ENCODE assay signal across 27 cellular contexts in the genomic region with DNA sequence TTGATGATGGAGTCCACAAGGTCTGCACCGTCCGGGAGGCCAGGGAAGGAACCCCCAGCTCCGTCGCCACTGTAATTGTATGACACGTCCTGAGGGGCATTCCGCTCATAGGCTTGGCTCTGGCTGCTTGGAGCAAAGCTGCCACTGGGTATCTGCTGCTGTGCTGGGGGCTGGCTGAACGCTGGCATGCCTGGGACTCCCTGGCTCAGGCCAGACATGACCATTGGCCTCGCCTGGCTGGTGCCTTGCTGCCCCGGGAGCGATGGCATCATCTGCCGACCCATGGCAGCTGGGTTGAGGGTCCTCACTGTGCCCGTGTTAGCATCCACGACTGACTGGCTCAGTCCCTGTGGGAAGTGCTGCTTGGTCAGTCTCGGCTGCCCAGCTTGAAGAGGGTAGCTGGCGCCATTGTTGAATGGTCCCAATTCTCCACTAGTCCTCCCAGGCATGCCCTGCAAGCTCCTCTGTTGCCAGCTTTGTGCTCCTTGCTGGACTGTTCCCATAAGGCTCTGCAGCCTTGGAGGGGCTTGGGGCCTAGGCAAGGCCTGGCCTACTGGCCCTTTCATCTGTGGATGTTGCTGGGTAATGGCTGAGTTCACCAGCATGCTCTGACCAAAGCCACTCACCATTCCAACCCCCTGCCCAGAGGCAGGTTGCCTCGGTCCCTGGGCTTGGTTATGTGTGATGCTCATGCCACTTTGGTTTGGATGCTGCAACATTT.
"Had no signal": no experiment of that assay in that cellular context is flagged by ENCODE, and none has a peak within 500 bp of the region (broad histone marks: within the 10 kb centered on the region; RNA-seq: fewer than 3 reads in every experiment).

No MANE protein-coding gene starts in this region.

- H3K9ac ChIP-seq: parathyroid adenoma had no signal

- H3K27ac ChIP-seq: coronary artery, dorsolateral prefrontal cortex, lower lobe of right lung, parathyroid adenoma, psoas muscle, right atrium auricular region, skin epidermis, transverse colon, uterus had no signal

- H3K79me2 ChIP-seq: parathyroid adenoma had no signal

- H3K9me3 ChIP-seq: lower lobe of right lung, psoas muscle, right atrium auricular region, transverse colon, uterus had no signal

- H3K36me3 ChIP-seq: transverse colon, uterus had no signal

- H3K4me3 ChIP-seq: coronary artery, dorsolateral prefrontal cortex, lower lobe of right lung, psoas muscle, right atrium auricular region, skin epidermis, transverse colon, uterus had no signal

- H2AFZ ChIP-seq: parathyroid adenoma had no signal

- ATAC-seq: activated T-cell treated with anti-CD3 and anti-CD28 coated beads, Interleukin-2, amount 50 U/mL, for 72 hours; naive thymus-derived CD8-positive, alpha-beta T cell; psoas muscle; T-cell had no signal

- FAIRE-seq: kidney had no signal

- DNase-seq: activated B cell treated with CpG ODN at 0.5 μM for 24 hours; activated CD4-positive, alpha-beta T cell treated with anti-CD3 and anti-CD28 coated beads, Interleukin-2, amount 50 U/mL, for 1 hour; activated effector memory CD4-positive, alpha-beta T cell treated with Interleukin-2 at 50 U/mL for 16 hours; activated naive CD4-positive, alpha-beta T cell treated with Interleukin-2 at 50 U/mL for 16 hours; activated T-cell treated with anti-CD3 and anti-CD28 coated beads for 4 hours; activated T-cell treated with anti-CD3 and anti-CD28 coated beads, Interleukin-2, amount 50 U/mL, for 72 hours; anterior cingulate cortex; dorsolateral prefrontal cortex; effector memory CD4-positive, alpha-beta T cell; foreskin fibroblast; head of caudate nucleus; hippocampal formation; kidney; lower lobe of right lung; mesenchymal stem cell; naive thymus-derived CD8-positive, alpha-beta T cell; occipital lobe; psoas muscle; stimulated activated CD4-positive, alpha-beta T cell treated with anti-CD3 and anti-CD28 coated beads, Interleukin-1b, Interleukin-23, amount 100 ng/mL, for 48 hours; stimulated activated naive CD4-positive, alpha-beta T cell; T-cell; transverse colon; uterus had no signal

- H3K27me3 ChIP-seq: dorsolateral prefrontal cortex, right atrium auricular region, transverse colon, uterus had no signal

- H3K4me1 ChIP-seq: lower lobe of right lung, parathyroid adenoma, transverse colon, uterus had no signal
